In genomic region chr16:6736302-6736701, GRCh38 we compare ENCODE assay signal across 1 cellular context.
TF ChIP-seq lines count a peak whose summit lies in the region.
"Not testable (repeated sequence)": the region's sequence is repeated elsewhere in the genome, so short reads cannot be mapped to it uniquely, and the experiment has no call there.

No MANE protein-coding gene starts in this region.

TF ChIP-seq in K562, 482 proteins besides CTCF, POLR2A, EP300 and RAD21 (continued from another document):
- peak; percentile 33; the same call in 1 of the 2 replicates for TF ChIP-seq ATF3 (IDR thresholded peaks at IDR 0.05)
- TF ChIP-seq ATF3 (CRISPR knock-in tag; conservative IDR thresholded peaks at IDR 0.05) = not testable (repeated sequence)
- peak; percentile 55; the same call in 1 of the 2 replicates for TF ChIP-seq CEBPB (tag; IDR thresholded peaks at IDR 0.05)
TF ChIP-seq in K562: peak in this region for 3; not testable (repeated sequence) for 479.
